8 cellular contexts compared by ENCODE assay signal in the genomic region with DNA sequence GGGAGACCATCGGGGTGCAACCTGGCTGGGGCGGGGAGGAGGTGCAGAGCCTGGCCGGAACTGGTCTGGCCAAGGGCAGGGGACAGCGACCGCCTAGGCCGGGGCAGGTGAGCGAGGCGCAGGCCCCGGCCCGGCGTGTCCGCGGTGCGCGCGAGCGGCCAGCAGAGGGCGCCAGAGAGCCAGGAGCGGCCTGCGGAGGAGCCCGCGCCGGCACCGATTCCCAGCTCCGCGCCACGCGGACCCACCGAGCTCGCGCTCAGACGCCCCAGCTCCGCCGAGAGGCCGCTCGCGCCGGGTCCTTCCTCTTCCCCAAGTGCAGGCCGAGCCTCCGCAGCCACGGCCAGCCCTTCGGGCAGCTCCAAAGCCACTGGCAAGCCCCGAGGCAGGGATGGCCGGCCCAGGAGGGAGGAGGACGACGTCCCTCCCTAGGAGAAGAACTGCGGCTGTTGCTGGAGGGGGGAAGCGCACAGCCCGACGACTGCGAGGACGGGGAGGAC.
DNase-seq lines count a peak whose midpoint lies in the region; ATAC-seq and TF ChIP-seq lines count a peak whose summit lies in the region.
"Not testable (repeated sequence)": the region's sequence is repeated elsewhere in the genome, so short reads cannot be mapped to it uniquely, and the experiment has no call there.

No MANE protein-coding gene starts in this region.

- H2AK5ac ChIP-seq in neuronal stem cell (ENCODE audit: low read depth, low read length) = not testable (repeated sequence)

- H3K27me3 Mint-ChIP-seq in activated CD8-positive, alpha-beta T cell treated with anti-CD3 and anti-CD28 coated beads, Interleukin-2, amount 10 ng/mL, durations not matched to agents 7 days and 5 days (ENCODE audit: low read depth) = not testable (repeated sequence)

- not testable (repeated sequence) for TF ChIP-seq POLR2A in HCT116 (IDR thresholded peaks at IDR 0.05; ENCODE audit: borderline replicate concordance, extremely low read depth, insufficient read depth, insufficient read length)

- DNase-seq in BE2C (peak; percentile 74), HCT116 (ENCODE audit: low read depth, low spot score) (peak; percentile 6), NT2/D1 (ENCODE audit: low read depth, low spot score) (peak; percentile 27), left ventricle myocardium inferior (peak; percentile 31), neuronal stem cell (ENCODE audit: low spot score) (peak; percentile 48)
- peak; percentile 51 for DNase-seq in activated CD8-positive, alpha-beta T cell treated with anti-CD3 and anti-CD28 coated beads, Interleukin-2, amount 10 ng/mL, durations not matched to agents 7 days and 5 days
- DNase-seq in mammary epithelial cell = not testable (repeated sequence)
- peak; percentile 7 for DNase-seq in stimulated activated CD8-positive, alpha-beta memory T cell treated with anti-CD3 and anti-CD28 coated beads, Interleukin-15, amount 100 ng/mL, for 1 hour (ENCODE audit: low read depth)

- H3K4me2 ChIP-seq in HCT116 (ENCODE audit: low read length) (peak overlapping the region; percentile 65), neuronal stem cell (ENCODE audit: insufficient read depth, low read length, poor library complexity, severe bottlenecking) (peak overlapping the region; percentile 62)
- H3K4me2 ChIP-seq in mammary epithelial cell (ENCODE audit: insufficient read depth, low read depth, low read length) = not testable (repeated sequence)

- not testable (repeated sequence) for H3K27me3 ChIP-seq in BE2C; HCT116 (ENCODE audit: insufficient read depth, low read length); mammary epithelial cell (ENCODE audit: insufficient read depth, low read length)
- peaks cover 35% of the 10 kb centered on the region for H3K27me3 ChIP-seq in NT2/D1 (ENCODE audit: insufficient read depth, insufficient read length)
- H3K27me3 ChIP-seq in left ventricle myocardium inferior (ENCODE audit: low read depth) = peaks cover 80% of the 10 kb centered on the region
- H3K27me3 ChIP-seq in neuronal stem cell (ENCODE audit: control insufficient read depth in 3 of 3, insufficient read depth in 3 of 3, low read depth in 1 of 3, low read length in 3 of 3) = peaks cover 0 to 15% (median 8%) of the 10 kb centered on the region in 3 experiments

- not testable (repeated sequence) for H3K9me2 ChIP-seq in HCT116 (ENCODE audit: insufficient read depth)

- H3K4me1 ChIP-seq in BE2C; HCT116 (ENCODE audit: control insufficient read depth in 1 of 2, insufficient read depth in 2 of 2, low read length in 2 of 2); NT2/D1 (ENCODE audit: insufficient read depth, insufficient read length); mammary epithelial cell (ENCODE audit: insufficient read depth, low read length); left ventricle myocardium inferior; neuronal stem cell (ENCODE audit: control insufficient read depth in 2 of 2, insufficient read depth in 1 of 2, low read depth in 1 of 2, low read length in 2 of 2): not testable (repeated sequence)

- H3K18ac ChIP-seq in neuronal stem cell (ENCODE audit: low read length) = peak overlapping the region; percentile 89

- H2BK5ac ChIP-seq in neuronal stem cell (ENCODE audit: low read length) = not testable (repeated sequence)

- intact Hi-C loops in HCT116 (cut with micrococcal nuclease) = loop anchor here (2.0 kb wide), 1 partner anchor 122 kb away; no protein-coding TSS in a partner anchor
- intact Hi-C loops in mammary epithelial cell (cut with micrococcal nuclease) = loop anchor here (2.0 kb wide), 1 partner anchor 122 kb away; no protein-coding TSS in a partner anchor
- intact Hi-C loops in left ventricle myocardium inferior (cut with micrococcal nuclease) = not testable (repeated sequence)

- not testable (repeated sequence) for H3K9me3 ChIP-seq in BE2C; HCT116 (ENCODE audit: control insufficient read depth in 1 of 2, insufficient read depth in 1 of 2, low read depth in 1 of 2, low read length in 2 of 2); NT2/D1 (ENCODE audit: insufficient read depth, low read length); mammary epithelial cell (replicated peaks; ENCODE audit: insufficient read depth, low read length); left ventricle myocardium inferior (replicated peaks); neuronal stem cell (replicated peaks in 1 of 2; ENCODE audit: control insufficient read depth in 2 of 2, insufficient read depth in 1 of 2, low read depth in 1 of 2, low read length in 2 of 2)

- not testable (repeated sequence) for H2BK120ac ChIP-seq in neuronal stem cell (ENCODE audit: low read depth, low read length)

- RAD21 ChIA-PET in HCT116 (lab: Charles Lee; ENCODE audit: low non-redundant PET in 1 of 2, low total read pairs in 2 of 2, uncharacterized antibody in 2 of 2, unreplicated experiment in 2 of 2) = not testable (repeated sequence)

- not testable (repeated sequence) for H3K4me3 ChIP-seq in BE2C (ENCODE audit: low read depth, low read length); mammary epithelial cell (replicated peaks in 1 of 3; ENCODE audit: insufficient read depth in 1 of 3, low read depth in 2 of 3, low read length in 3 of 3)
- H3K4me3 ChIP-seq in HCT116 (replicated peaks in 1 of 2; ENCODE audit: low read depth in 1 of 2, low read length in 2 of 2) (peak overlapping the region; percentile 23 to 40), NT2/D1 (ENCODE audit: insufficient read length, low read depth) (peak overlapping the region; percentile 43), left ventricle myocardium inferior (peak overlapping the region; percentile 54), neuronal stem cell (ENCODE audit: low read length in 2 of 2) (peak overlapping the region in 1 of 2 donors; percentile 71)

- TF ChIP-seq RAD21 in HCT116 (IDR thresholded peaks at IDR 0.05; ENCODE audit: low read depth) = peak; percentile 60

- H4K8ac ChIP-seq in neuronal stem cell (ENCODE audit: low read depth, low read length) = peak overlapping the region; percentile 65

- dilution Hi-C loops in mammary epithelial cell (cut with HindIII; ENCODE audit: low sequenced_read_pairs) = not testable (repeated sequence)

- H2AFZ ChIP-seq in HCT116 (ENCODE audit: low read depth, low read length, poor library complexity, severe bottlenecking) = not testable (repeated sequence)
- H2AFZ ChIP-seq in mammary epithelial cell (ENCODE audit: low read depth, low read length) (peak overlapping the region; percentile 33), neuronal stem cell (ENCODE audit: low read length) (peak overlapping the region; percentile 89)

- H3K27ac Mint-ChIP-seq in activated CD8-positive, alpha-beta T cell treated with anti-CD3 and anti-CD28 coated beads, Interleukin-2, amount 10 ng/mL, durations not matched to agents 7 days and 5 days = not testable (repeated sequence)

- not testable (repeated sequence) for BruUV-seq in HCT116 (replicated peaks; lab: Mats Ljungman, UMichigan); mammary epithelial cell (replicated peaks; lab: Mats Ljungman, UMichigan)

- peak overlapping the region; percentile 71 for H3K14ac ChIP-seq in neuronal stem cell (ENCODE audit: low read length)

- not testable (repeated sequence) for H2BK12ac ChIP-seq in neuronal stem cell (ENCODE audit: low read length)

- TF ChIP-seq CTCF in BE2C (IDR thresholded peaks at IDR 0.05; ENCODE audit: low read depth, low read length) (peak; percentile 50), HCT116 (IDR thresholded peaks at IDR 0.05 in 2 of 3, conservative IDR thresholded peaks at IDR 0.05 in 1 of 3; ENCODE audit: borderline replicate concordance in 1 of 3, insufficient read depth in 1 of 3, low read depth in 2 of 3, low read length in 2 of 3) (peak; percentile 38 to 60 (median 56); a peak in 5 of 6 replicates), mammary epithelial cell (conservative IDR thresholded peaks at IDR 0.05 in 1 of 2, IDR thresholded peaks at IDR 0.05 in 1 of 2; ENCODE audit: extremely low read depth in 1 of 2, insufficient read depth in 1 of 2, low read depth in 1 of 2, low read length in 2 of 2) (peak in 1 of 2 donors; percentile 29), left ventricle myocardium inferior (IDR thresholded peaks at IDR 0.05; ENCODE audit: borderline replicate concordance) (peak; percentile 89)

- not testable (repeated sequence) for H3K23ac ChIP-seq in neuronal stem cell (ENCODE audit: low read depth, low read length, poor library complexity)

- not testable (repeated sequence) for H3K79me2 ChIP-seq in HCT116 (ENCODE audit: insufficient read depth, low read length); mammary epithelial cell (ENCODE audit: insufficient read depth, low read length)

- 10% methylated on average over 2 of the region's 52 CpGs for WGBS in mammary epithelial cell (ENCODE audit: low coverage, missing lambda C conversion rate)
- no CpG with 5 or more reads among the region's 52 CpGs for whole genome bisulfite sequencing in neuronal stem cell (ENCODE audit: extremely low coverage in 2 of 2, insufficient read length in 2 of 2, insufficient replicate concordance in 1 of 2), 2 donors

- in situ Hi-C loops in mammary epithelial cell (cut with MboI; ENCODE audit: low sequenced_read_pairs in 2 of 2) = not testable (repeated sequence)

- H3K27ac ChIP-seq in HCT116 (ENCODE audit: low read depth, low read length); mammary epithelial cell (ENCODE audit: insufficient read depth, low read depth, low read length); left ventricle myocardium inferior (replicated peaks); neuronal stem cell (replicated peaks; ENCODE audit: low read length): not testable (repeated sequence)

- not testable (repeated sequence) for H2BK15ac ChIP-seq in neuronal stem cell (ENCODE audit: low read length)

- H3K4me1 Mint-ChIP-seq in activated CD8-positive, alpha-beta T cell treated with anti-CD3 and anti-CD28 coated beads, Interleukin-2, amount 10 ng/mL, durations not matched to agents 7 days and 5 days (ENCODE audit: low read depth) = not testable (repeated sequence)

- POLR2A ChIA-PET in HCT116 (lab: Charles Lee); activated CD8-positive, alpha-beta T cell treated with anti-CD3 and anti-CD28 coated beads, Interleukin-2, amount 10 ng/mL, durations not matched to agents 7 days and 5 days (lab: Charles Lee): not testable (repeated sequence)

- peak overlapping the region; percentile 40; the same call in 1 of the 2 replicates for H3K9ac ChIP-seq in HCT116 (ENCODE audit: low read length)
- H3K9ac ChIP-seq in NT2/D1 (ENCODE audit: insufficient read length, low read depth) = peak overlapping the region; percentile 71
- H3K9ac ChIP-seq in mammary epithelial cell (ENCODE audit: insufficient read depth, low read length) = not testable (repeated sequence)
- peak overlapping the region; percentile 88 for H3K9ac ChIP-seq in neuronal stem cell (ENCODE audit: low read depth, low read length, poor library complexity)

- not testable (repeated sequence) for H3K9me3 Mint-ChIP-seq in activated CD8-positive, alpha-beta T cell treated with anti-CD3 and anti-CD28 coated beads, Interleukin-2, amount 10 ng/mL, durations not matched to agents 7 days and 5 days (ENCODE audit: insufficient read depth)

- not testable (repeated sequence) for H3K36me3 Mint-ChIP-seq in activated CD8-positive, alpha-beta T cell treated with anti-CD3 and anti-CD28 coated beads, Interleukin-2, amount 10 ng/mL, durations not matched to agents 7 days and 5 days (ENCODE audit: low read depth)

- not testable (repeated sequence) for H4K20me1 ChIP-seq in HCT116 (ENCODE audit: insufficient read depth); mammary epithelial cell (ENCODE audit: insufficient read depth, low read length)

- not testable (repeated sequence) for H3K4me3 Mint-ChIP-seq in activated CD8-positive, alpha-beta T cell treated with anti-CD3 and anti-CD28 coated beads, Interleukin-2, amount 10 ng/mL, durations not matched to agents 7 days and 5 days

- not testable (repeated sequence) for H3K4ac ChIP-seq in neuronal stem cell (ENCODE audit: low read length)

- H4K91ac ChIP-seq in neuronal stem cell (ENCODE audit: low read depth, low read length, poor library complexity) = not testable (repeated sequence)

- H3K36me3 ChIP-seq in BE2C; HCT116 (ENCODE audit: control insufficient read depth in 1 of 2, insufficient read depth in 2 of 2, low read length in 2 of 2); NT2/D1 (ENCODE audit: insufficient read depth, insufficient read length, low read length); mammary epithelial cell (ENCODE audit: insufficient read depth, low read length); left ventricle myocardium inferior; neuronal stem cell (replicated peaks in 1 of 2; ENCODE audit: control insufficient read depth in 2 of 2, insufficient read depth in 2 of 2, low read length in 2 of 2): not testable (repeated sequence)

- H3K79me1 ChIP-seq in neuronal stem cell (ENCODE audit: low read depth, low read length) = not testable (repeated sequence)

- peak; percentile 94 for ATAC-seq in HCT116
- ATAC-seq in activated CD8-positive, alpha-beta T cell treated with anti-CD3 and anti-CD28 coated beads, Interleukin-2, amount 10 ng/mL, durations not matched to agents 7 days and 5 days = peak; percentile 65

- CTCF ChIA-PET in HCT116 (lab: Charles Lee) (interaction anchor here (0.7 to 1.2 kb wide), 5 partner anchors 8 to 123 kb away, joined by 3 to 15 read pairs (median 6); no protein-coding TSS in a partner anchor), mammary epithelial cell (lab: Charles Lee; ENCODE audit: low non-redundant PET) (interaction anchor here (0.6 kb wide), 2 partner anchors 102 to 861 kb away, joined by 5 to 6 read pairs; no protein-coding TSS in a partner anchor)
- CTCF ChIA-PET in activated CD8-positive, alpha-beta T cell treated with anti-CD3 and anti-CD28 coated beads, Interleukin-2, amount 10 ng/mL, durations not matched to agents 7 days and 5 days (lab: Charles Lee) = interaction anchor here (0.6 to 1.0 kb wide), 3 partner anchors 9 to 30 kb away, joined by 3 to 4 read pairs (median 4); no protein-coding TSS in a partner anchor
